ENCODE assay signal across 25 cellular contexts in the genomic region with DNA sequence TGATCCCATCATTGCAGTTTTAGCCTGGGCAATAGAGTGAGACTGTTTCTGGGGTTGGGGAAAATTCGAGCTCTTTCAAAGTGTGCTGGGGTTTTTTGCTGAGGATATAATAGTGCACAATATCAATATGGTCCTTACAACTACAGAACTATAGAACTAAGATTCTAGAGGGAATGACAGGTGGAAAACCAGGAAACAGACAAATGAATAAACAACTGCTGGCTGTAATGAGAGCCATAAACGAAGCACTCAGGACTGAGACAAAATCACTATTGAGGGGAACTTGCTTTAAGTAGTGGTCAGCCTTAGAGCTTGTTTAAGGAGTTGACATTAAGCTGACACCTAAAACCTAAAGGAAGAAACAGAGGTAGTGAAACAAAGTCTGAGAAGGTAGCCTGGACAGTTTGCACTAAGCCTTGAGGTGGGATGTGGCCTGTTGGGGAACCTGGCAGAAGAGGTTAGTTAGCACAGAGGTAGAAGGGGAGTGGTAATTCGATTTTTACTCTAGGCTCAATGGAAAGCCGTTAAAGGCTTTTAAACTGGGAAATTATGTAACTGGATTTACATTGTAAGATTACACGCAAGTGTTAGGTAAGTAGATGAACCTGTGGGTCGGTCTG. TPM values are rescaled to one million over a fixed set of nuclear protein-coding genes. Genes with fewer than 3 reads are reported as not detected.
DNase-seq lines count a peak whose midpoint lies in the region; ATAC-seq, FAIRE-seq and TF ChIP-seq lines count a peak whose summit lies in the region.
"Had no signal": no experiment of that assay in that cellular context is flagged by ENCODE, and none has a peak within 500 bp of the region (broad histone marks: within the 10 kb centered on the region; RNA-seq: fewer than 3 reads in every experiment).

No MANE protein-coding gene starts in this region.

- no peaks in the 10 kb centered on the region for H3K4me1 Mint-ChIP-seq in neural crest cell

- H2AFZ ChIP-seq in K562 (ENCODE audit: low read depth, low read length) = no peak overlapping the region

- H4K20me1 ChIP-seq in K562 (replicated peaks; ENCODE audit: control insufficient read depth, insufficient read depth, low read length) = no peaks in the 10 kb centered on the region

- 19% methylated on average over 6 of the region's 6 CpGs for WGBS in K562 (ENCODE audit: insufficient coverage, low coverage, missing lambda C conversion rate)

- BruUV-seq in K562 (replicated peaks; lab: Mats Ljungman, UMichigan) = no TSS peak

- peaks cover 3% of the 10 kb centered on the region for H3K36me3 Mint-ChIP-seq in neural crest cell (ENCODE audit: low read depth)

- TF ChIP-seq POLR2A in K562 (conservative IDR thresholded peaks at IDR 0.05) = no peak

- no peaks in the 10 kb centered on the region for H3K9me1 ChIP-seq in K562 (ENCODE audit: control insufficient read depth, insufficient read depth, low read length)

- peak overlapping the region; percentile 34; the same call in 1 of the 2 replicates for H3K4me2 ChIP-seq in K562 (ENCODE audit: insufficient read depth, low read length)
- H3K4me2 ChIP-seq: KMS-11 had no signal

- H3K4me1 ChIP-seq in K562 (replicated peaks in 1 of 2; ENCODE audit: control insufficient read depth in 2 of 2, insufficient read depth in 2 of 2, low read length in 2 of 2) = peaks cover 0 to 11% of the 10 kb centered on the region in 2 experiments; a peak in 2 of 5 replicates
- H3K4me1 ChIP-seq: SJSA1 had no signal

- H3K27ac Mint-ChIP-seq in neural crest cell (ENCODE audit: unreplicated experiment) = peak overlapping the region; percentile 10
- H3K27ac Mint-ChIP-seq: T-helper 2 cell treated with Interferon-gamma antibody and Interleukin-4, amounts not matched to agents 5 μg/mL and 100 μg/mL, for 36 hours had no signal

- POLR2A ChIA-PET in K562 (lab: Yijun Ruan, JAX) = interaction anchor here (0.6 to 1.5 kb wide), 3 partner anchors 9 to 109 kb away, joined by 3 read pairs; no protein-coding TSS in a partner anchor

- H3K36me3 ChIP-seq in K562 (ENCODE audit: control insufficient read depth, insufficient read depth, low read length) = peaks cover 9% of the 10 kb centered on the region; the same call in 2 of the 3 replicates
- H3K36me3 ChIP-seq: SJSA1 had no signal

- no peak for TF ChIP-seq EP300 in K562 (IDR thresholded peaks at IDR 0.05; ENCODE audit: low read length)

- no peak overlapping the region for H3K9ac ChIP-seq in K562 (ENCODE audit: insufficient read depth in 1 of 2, low read depth in 2 of 2, low read length in 2 of 2)
- H3K9ac ChIP-seq: KMS-11 had no signal

- intact Hi-C loops in K562 (cut with micrococcal nuclease) = no loop called here

- no peak overlapping the region for H3K4me3 Mint-ChIP-seq in neural crest cell
- H3K4me3 Mint-ChIP-seq: central memory CD8-positive, alpha-beta T cell; immature natural killer cell; nephron; T-helper 2 cell treated with Interferon-gamma antibody and Interleukin-4, amounts not matched to agents 5 μg/mL and 100 μg/mL, for 36 hours had no signal

- H3K9me3 ChIP-seq in K562 (replicated peaks; ENCODE audit: control insufficient read depth, insufficient read depth, low read depth, low read length) = no peaks in the 10 kb centered on the region
- H3K9me3 ChIP-seq: HAP-1, psoas muscle, SJSA1 had no signal

- no peak for TF ChIP-seq RAD21 in K562 (CRISPR knock-in tag; conservative IDR thresholded peaks at IDR 0.05 in 1 of 2, IDR thresholded peaks at IDR 0.05 in 1 of 2)

- no peaks in the 10 kb centered on the region for H3K9me3 Mint-ChIP-seq in neural crest cell
- H3K9me3 Mint-ChIP-seq: central memory CD8-positive, alpha-beta T cell; immature natural killer cell; nephron; T-helper 2 cell treated with Interferon-gamma antibody and Interleukin-4, amounts not matched to agents 5 μg/mL and 100 μg/mL, for 36 hours had no signal

- peaks cover 52% of the 10 kb centered on the region for H3K79me2 ChIP-seq in K562 (ENCODE audit: control insufficient read depth, insufficient read depth, low read length)

- ATAC-seq in K562 = peak; percentile 71
- no peak for ATAC-seq in HG02852 (IDR thresholded peaks at IDR 0.05; ENCODE audit: unreplicated experiment)
- ATAC-seq: psoas muscle had no signal

- no peaks in the 10 kb centered on the region for H3K27me3 Mint-ChIP-seq in neural crest cell (ENCODE audit: low read depth)
- H3K27me3 Mint-ChIP-seq: central memory CD8-positive, alpha-beta T cell had no signal

- no peak overlapping the region for H3K4me3 ChIP-seq in K562
- H3K4me3 ChIP-seq: HAP-1, lung, psoas muscle, SJSA1 had no signal

- FAIRE-seq in GM18507 (lab: Jason Lieb, UNC) (peak; percentile 24), K562 (lab: Jason Lieb, UNC) (peak; percentile 51)

- DNase-seq in DMS153 (lab: John Stamatoyannopoulos, UW) (peak; percentile 4), DMS153 treated with DMSO at 0.1 percent for 48 hours (lab: John Stamatoyannopoulos, UW; ENCODE audit: unreplicated experiment) (no peak), GM18507 (ENCODE audit: extremely low spot score, insufficient read length, low read depth) (no peak), K562 (ENCODE audit: extremely low read depth in 1 of 4, low spot score in 3 of 4) (no peak), neural crest cell (ENCODE audit: low read depth, low spot score) (no peak), AG08395 (ENCODE audit: low spot score) (no peak), COR-L47 (lab: John Stamatoyannopoulos, UW) (no peak)
- DNase-seq: activated CD4-positive, CD25-positive, alpha-beta regulatory T cell treated with anti-CD3 and anti-CD28 coated beads, Interleukin-2, amount 50 U/mL, for 72 hours; activated effector memory CD4-positive, alpha-beta T cell treated with anti-CD3 and anti-CD28 coated beads, Interleukin-2, amount 50 U/mL, for 16 hours; effector CD4-positive, alpha-beta T cell; immature natural killer cell; NCI-H1930; NCI-H524 treated with DMSO at 0.1 percent for 48 hours; stimulated activated CD4-positive, alpha-beta T cell treated with anti-CD3 and anti-CD28 coated beads, Interleukin-4, amount 100 ng/mL, for 4 hours had no signal

- TF ChIP-seq CTCF in K562 (IDR thresholded peaks at IDR 0.05 in 2 of 3, conservative IDR thresholded peaks at IDR 0.05 in 1 of 3; ENCODE audit: insufficient read depth in 2 of 3, low read depth in 1 of 3, low read length in 3 of 3) (no peak), neural crest cell (conservative IDR thresholded peaks at IDR 0.05) (no peak)

- in situ Hi-C loops in K562 (cut with MboI) = no loop called here

- H3K27me3 ChIP-seq in K562 (ENCODE audit: control insufficient read depth in 2 of 2, insufficient read depth in 2 of 2, low read length in 2 of 2) = no peaks in the 10 kb centered on the region
- H3K27me3 ChIP-seq: SJSA1 had no signal

- peak overlapping the region; percentile 39; the same call in 2 of the 3 replicates for H3K27ac ChIP-seq in K562 (ENCODE audit: extremely low read depth, low read depth, low read length)
- H3K27ac ChIP-seq: 22Rv1, C4-2B, KMS-11, psoas muscle, SJSA1 had no signal

- CTCF ChIA-PET in K562 (lab: Yijun Ruan, JAX; ENCODE audit: low intra/inter-chr PET ratio) = no interaction called here

TF ChIP-seq in K562, 482 proteins besides CTCF, POLR2A, EP300 and RAD21 (continues in another document):
- TF ChIP-seq CBFA2T3 (IDR thresholded peaks at IDR 0.05) = no peak
- TF ChIP-seq YY1 (IDR thresholded peaks at IDR 0.05; ENCODE audit: borderline replicate concordance in 1 of 3, control insufficient read depth in 1 of 3, extremely low read depth in 1 of 3, insufficient read depth in 3 of 3, insufficient read length in 1 of 3, insufficient replicate concordance in 2 of 3, low read depth in 1 of 3, low read length in 2 of 3) = no peak
- no peak for TF ChIP-seq PML (IDR thresholded peaks at IDR 0.05; ENCODE audit: low read length)

RNA-seq across cellular contexts. Expression of gene LCLAT1, which starts 33.8 kb away (rescaled TPM):
- total RNA-seq in K562 (2011; cell fraction: chromatin; rRNA removed; ENCODE audit: low replicate concordance) = 59.6 and 95.0 TPM in 2 replicates
- total RNA-seq in K562 (2011; cell fraction: nucleolus; rRNA removed) = 20.0 and 25.8 TPM in 2 replicates
- 38.7 and 54.7 TPM in 2 replicates for total RNA-seq in K562 (2011; cell fraction: nucleoplasm; rRNA removed)
- total RNA-seq in K562 (2014; rRNA removed) (12.1 and 12.2 TPM in 2 replicates), K562 (2014; rRNA removed; fragmentation: Illumina TruSeq; extraction: Trizol) (27.0 and 27.1 TPM in 2 replicates), K562 (2015; rRNA removed; fragmentation: Illumina TruSeq; extraction: Trizol) (21.5 and 22.9 TPM in 2 replicates), K562 (2021) (28.6 and 29.7 TPM in 2 replicates), neural crest cell (26.8 and 27.7 TPM in 2 replicates)
- polyA plus RNA-seq in K562 (2011; rRNA removed) (15.4 and 25.4 TPM in 2 replicates), K562 (2014; fragmentation: Illumina TruSeq; extraction: Trizol) (10.3 and 12.8 TPM in 2 replicates), K562 (2014; fragmentation: Nextera tagmentation; extraction: Ambion mirVana) (10 to 100 TPM; 29.4 to 63.3 TPM), K562 (2014; rRNA removed) (8.9 and 12.6 TPM in 2 replicates)
- 7.2 and 9.5 TPM in 2 replicates for polyA plus RNA-seq in K562 (2011; cell fraction: cytosol; rRNA removed)
- polyA plus RNA-seq in K562 (2011; cell fraction: nucleus; rRNA removed) = 7.9 and 10.6 TPM in 2 replicates
- 4.2 and 6.3 TPM in 2 replicates for polyA plus RNA-seq in K562 (2012)
- 84.0 and 84.7 TPM in 2 replicates for polyA minus RNA-seq in K562 (2011; rRNA and poly(A)+ RNA removed)
- 17.6 and 25.5 TPM in 2 replicates for polyA minus RNA-seq in K562 (2011; cell fraction: cytosol; rRNA and poly(A)+ RNA removed)
- polyA minus RNA-seq in K562 (2011; cell fraction: nucleus; rRNA and poly(A)+ RNA removed) = 28.4 and 38.2 TPM in 2 replicates
